ENCODE assay signal across 14 cellular contexts in genomic region chr13:77338329-77338728, GRCh38. TPM values are rescaled to one million over a fixed set of nuclear protein-coding genes. Genes with fewer than 3 reads are reported as not detected.
DNase-seq lines count a peak whose midpoint lies in the region; ATAC-seq and FAIRE-seq lines count a peak whose summit lies in the region.
"Had no signal": no experiment of that assay in that cellular context is flagged by ENCODE, and none has a peak within 500 bp of the region (broad histone marks: within the 10 kb centered on the region; RNA-seq: fewer than 3 reads in every experiment).

No MANE protein-coding gene starts in this region.

- H3K4me3 Mint-ChIP-seq in stimulated activated naive B cell treated with anti-CD40 and anti-IgM and Interleukin-4, amounts not matched to agents 10 μg/mL and 1 μg/mL and 100 μg/mL, for 72 hours = peak overlapping the region; percentile 51 to 63
- no peak overlapping the region for H3K4me3 Mint-ChIP-seq in activated CD4-positive, alpha-beta memory T cell treated with anti-CD3 and anti-CD28 coated beads for 36 hours
- H3K4me3 Mint-ChIP-seq: activated CD4-positive, alpha-beta T cell treated with anti-CD3 and anti-CD28 coated beads, Interleukin-2, amount 10 ng/mL, durations not matched to agents 7 days and 5 days; activated naive CD8-positive, alpha-beta T cell; neural progenitor cell; stimulated activated naive CD8-positive, alpha-beta T cell treated with anti-CD3 and anti-CD28 coated beads, Interleukin-15, Interleukin-2, amounts not matched to agents 100 ng/mL and 50 ng/mL, for 24 hours had no signal

- ATAC-seq in HG02588 (IDR thresholded peaks at IDR 0.05; ENCODE audit: unreplicated experiment) (peak; percentile 39), HG03280 (IDR thresholded peaks at IDR 0.05; ENCODE audit: unreplicated experiment) (peak; percentile 40)
- peak; percentile 39 to 42 for ATAC-seq in stimulated activated naive B cell treated with anti-CD40 and anti-IgM and Interleukin-4, amounts not matched to agents 10 μg/mL and 1 μg/mL and 100 μg/mL, for 72 hours (replicated peaks)

- FAIRE-seq in GM19239 (lab: Jason Lieb, UNC) = peak; percentile 95
- FAIRE-seq: colon, kidney had no signal

- POLR2A ChIA-PET in activated CD4-positive, alpha-beta memory T cell treated with anti-CD3 and anti-CD28 coated beads for 36 hours (lab: Charles Lee) = no interaction called here

- peaks cover 0 to 5% of the 10 kb centered on the region in 2 donors for H3K36me3 Mint-ChIP-seq in stimulated activated naive B cell treated with anti-CD40 and anti-IgM and Interleukin-4, amounts not matched to agents 10 μg/mL and 1 μg/mL and 100 μg/mL, for 72 hours
- no peaks in the 10 kb centered on the region for H3K36me3 Mint-ChIP-seq in activated CD4-positive, alpha-beta memory T cell treated with anti-CD3 and anti-CD28 coated beads for 36 hours
- H3K36me3 Mint-ChIP-seq: neural progenitor cell had no signal

- H3K4me1 Mint-ChIP-seq in stimulated activated naive B cell treated with anti-CD40 and anti-IgM and Interleukin-4, amounts not matched to agents 10 μg/mL and 1 μg/mL and 100 μg/mL, for 72 hours = peaks cover 56 to 77% of the 10 kb centered on the region in 2 donors
- peaks cover 21% of the 10 kb centered on the region for H3K4me1 Mint-ChIP-seq in activated CD4-positive, alpha-beta memory T cell treated with anti-CD3 and anti-CD28 coated beads for 36 hours (ENCODE audit: low read depth)
- H3K4me1 Mint-ChIP-seq: neural progenitor cell had no signal

- CTCF ChIA-PET in activated CD4-positive, alpha-beta memory T cell treated with anti-CD3 and anti-CD28 coated beads for 36 hours (lab: Charles Lee) = no interaction called here

- DNase-seq in GM19239 (ENCODE audit: insufficient read length, low spot score) = no peak
- no peak for DNase-seq in stimulated activated naive B cell treated with anti-CD40 and anti-IgM and Interleukin-4, amounts not matched to agents 10 μg/mL and 1 μg/mL and 100 μg/mL, for 72 hours
- no peak for DNase-seq in hippocampal formation (lab: John Stamatoyannopoulos, UW)
- DNase-seq in activated CD4-positive, alpha-beta T cell treated with anti-CD3 and anti-CD28 coated beads, Interleukin-2, amount 50 U/mL, for 1 hour = no peak
- no peak for DNase-seq in activated CD4-positive, alpha-beta memory T cell treated with anti-CD3 and anti-CD28 coated beads for 36 hours
- DNase-seq: activated CD4-positive, alpha-beta T cell treated with anti-CD3 and anti-CD28 coated beads, Interleukin-2, amount 10 ng/mL, durations not matched to agents 7 days and 5 days; DMS153; kidney had no signal

- peak overlapping the region; percentile 56 for H3K27ac Mint-ChIP-seq in stimulated activated naive B cell treated with anti-CD40 and anti-IgM and Interleukin-4, amounts not matched to agents 10 μg/mL and 1 μg/mL and 100 μg/mL, for 72 hours
- no peak overlapping the region for H3K27ac Mint-ChIP-seq in activated CD4-positive, alpha-beta memory T cell treated with anti-CD3 and anti-CD28 coated beads for 36 hours
- H3K27ac Mint-ChIP-seq: activated CD4-positive, alpha-beta T cell treated with anti-CD3 and anti-CD28 coated beads, Interleukin-2, amount 10 ng/mL, durations not matched to agents 7 days and 5 days; activated naive CD8-positive, alpha-beta T cell; neural progenitor cell had no signal

- H3K27me3 Mint-ChIP-seq in stimulated activated naive B cell treated with anti-CD40 and anti-IgM and Interleukin-4, amounts not matched to agents 10 μg/mL and 1 μg/mL and 100 μg/mL, for 72 hours = no peaks in the 10 kb centered on the region
- no peaks in the 10 kb centered on the region for H3K27me3 Mint-ChIP-seq in activated CD4-positive, alpha-beta memory T cell treated with anti-CD3 and anti-CD28 coated beads for 36 hours
- H3K27me3 Mint-ChIP-seq: activated CD4-positive, alpha-beta T cell treated with anti-CD3 and anti-CD28 coated beads, Interleukin-2, amount 10 ng/mL, durations not matched to agents 7 days and 5 days; activated naive CD8-positive, alpha-beta T cell; stimulated activated naive CD8-positive, alpha-beta T cell treated with anti-CD3 and anti-CD28 coated beads, Interleukin-15, Interleukin-2, amounts not matched to agents 100 ng/mL and 50 ng/mL, for 24 hours had no signal

- H3K9me3 Mint-ChIP-seq in stimulated activated naive B cell treated with anti-CD40 and anti-IgM and Interleukin-4, amounts not matched to agents 10 μg/mL and 1 μg/mL and 100 μg/mL, for 72 hours = peaks cover 0 to 5% of the 10 kb centered on the region in 2 donors
- no peaks in the 10 kb centered on the region for H3K9me3 Mint-ChIP-seq in activated CD4-positive, alpha-beta memory T cell treated with anti-CD3 and anti-CD28 coated beads for 36 hours
- H3K9me3 Mint-ChIP-seq: activated CD4-positive, alpha-beta T cell treated with anti-CD3 and anti-CD28 coated beads, Interleukin-2, amount 10 ng/mL, durations not matched to agents 7 days and 5 days; stimulated activated naive CD8-positive, alpha-beta T cell treated with anti-CD3 and anti-CD28 coated beads, Interleukin-15, Interleukin-2, amounts not matched to agents 100 ng/mL and 50 ng/mL, for 24 hours had no signal

- intact Hi-C loops in activated CD4-positive, alpha-beta memory T cell treated with anti-CD3 and anti-CD28 coated beads for 36 hours (cut with micrococcal nuclease) = no loop called here

RNA-seq across cellular contexts. Expression of gene MYCBP2, which starts 11.4 kb away (rescaled TPM):
- 10 to 100 TPM; 67.3 to 79.4 TPM for total RNA-seq in activated CD4-positive, alpha-beta memory T cell treated with anti-CD3 and anti-CD28 coated beads for 36 hours
